In genomic region chr13:68616600-68617222, GRCh38 we compare ENCODE assay signal across 18 cellular contexts.
A peak's percentile ranks its signal among the peaks of the same experiment; 100 is the strongest.
DNase-seq lines count a peak whose midpoint lies in the region; ATAC-seq and TF ChIP-seq lines count a peak whose summit lies in the region.
"Had no signal": no experiment of that assay in that cellular context is flagged by ENCODE, and none has a peak within 500 bp of the region (broad histone marks: within the 10 kb centered on the region; RNA-seq: fewer than 3 reads in every experiment).

No MANE protein-coding gene starts in this region.

- no peak overlapping the region for H3K23ac ChIP-seq in neuronal stem cell (ENCODE audit: low read depth, low read length, poor library complexity)

- no peak overlapping the region for H3K14ac ChIP-seq in neuronal stem cell (ENCODE audit: low read length)

- H4K8ac ChIP-seq in neuronal stem cell (ENCODE audit: low read depth, low read length), result no peak overlapping the region

- DNase-seq in NCI-H510A (lab: John Stamatoyannopoulos, UW) (peak; percentile 1), NCI-H510A treated with DMSO at 0.1 percent for 48 hours (lab: John Stamatoyannopoulos, UW) (no peak), endodermal cell (peak; percentile 33), neuronal stem cell (ENCODE audit: low spot score) (no peak), GM23338 (ENCODE audit: low spot score) (no peak), NCI-H1417 (lab: John Stamatoyannopoulos, UW) (no peak)
- DNase-seq: 8988T; ACHN; C1 segment of cervical spinal cord; Calu3; CD4-positive, alpha-beta memory T cell; COR-L47; DMS53; DMS79 treated with DMSO at 0.1 percent for 48 hours; GF-D8; H7; HCEC 1CT had no signal

- H2AFZ ChIP-seq in neuronal stem cell (ENCODE audit: low read length), result no peak overlapping the region
- H2AFZ ChIP-seq in GM23338, result no peak overlapping the region

- no peak overlapping the region for H3K27ac ChIP-seq in endodermal cell (ENCODE audit: low read depth, low read length)
- H3K27ac ChIP-seq in neuronal stem cell (replicated peaks; ENCODE audit: low read length), result no peak overlapping the region
- no peak overlapping the region for H3K27ac ChIP-seq in GM23338 (ENCODE audit: low read depth)
- H3K27ac ChIP-seq: A549 had no signal

- no peak for ATAC-seq in GM23338
- ATAC-seq: A549 had no signal

- H3K27ac Mint-ChIP-seq in endodermal cell (no peak overlapping the region), GM23338 (no peak overlapping the region)
- H3K27ac Mint-ChIP-seq: CD4-positive, alpha-beta memory T cell had no signal

- H3K9me3 Mint-ChIP-seq in endodermal cell, result peaks cover 12% of the 10 kb centered on the region
- peaks cover 13% of the 10 kb centered on the region; the same call in 2 of the 3 replicates for H3K9me3 Mint-ChIP-seq in GM23338

- no peak overlapping the region for H2BK12ac ChIP-seq in neuronal stem cell (ENCODE audit: low read length)

- H3K18ac ChIP-seq in neuronal stem cell (ENCODE audit: low read length), result peak overlapping the region; percentile 38

- H4K91ac ChIP-seq in neuronal stem cell (ENCODE audit: low read depth, low read length, poor library complexity), result no peak overlapping the region

- H4K20me1 ChIP-seq in GM23338 (replicated peaks; ENCODE audit: insufficient read depth), result no peaks in the 10 kb centered on the region

- peak overlapping the region; percentile 66 for H2BK5ac ChIP-seq in neuronal stem cell (ENCODE audit: low read length)

- H3K4me3 ChIP-seq in endodermal cell (ENCODE audit: low read length) (no peak overlapping the region), neuronal stem cell (ENCODE audit: low read length in 2 of 2) (no peak overlapping the region), GM23338 (no peak overlapping the region)
- H3K4me3 ChIP-seq: A549 had no signal

- H3K36me3 ChIP-seq in endodermal cell (ENCODE audit: control insufficient read depth, insufficient read depth, low read length) (no peaks in the 10 kb centered on the region), neuronal stem cell (replicated peaks in 1 of 2; ENCODE audit: control insufficient read depth in 2 of 2, insufficient read depth in 2 of 2, low read length in 2 of 2) (peaks cover 0 to 4% of the 10 kb centered on the region in 2 donors), GM23338 (ENCODE audit: insufficient read depth) (no peaks in the 10 kb centered on the region)

- H3K9me3 ChIP-seq in endodermal cell (ENCODE audit: control insufficient read depth, low read length) (no peaks in the 10 kb centered on the region), neuronal stem cell (replicated peaks in 1 of 2; ENCODE audit: control insufficient read depth in 2 of 2, insufficient read depth in 1 of 2, low read depth in 1 of 2, low read length in 2 of 2) (peaks cover 0 to 3% of the 10 kb centered on the region in 2 donors)
- H3K9me3 ChIP-seq: A549 had no signal

- H3K4ac ChIP-seq in neuronal stem cell (ENCODE audit: low read length), result no peak overlapping the region

- H3K9ac ChIP-seq in endodermal cell (ENCODE audit: extremely low read depth, low read length, poor library complexity, severe bottlenecking) (no peak overlapping the region), neuronal stem cell (ENCODE audit: low read depth, low read length, poor library complexity) (no peak overlapping the region)

- H3F3A ChIP-seq in GM23338 (replicated peaks; ENCODE audit: low read depth), result no peaks in the 10 kb centered on the region

- H3K4me1 ChIP-seq in endodermal cell (ENCODE audit: control insufficient read depth, insufficient read depth, low read length) (no peaks in the 10 kb centered on the region), neuronal stem cell (ENCODE audit: control insufficient read depth in 2 of 2, insufficient read depth in 1 of 2, low read depth in 1 of 2, low read length in 2 of 2) (no peaks in the 10 kb centered on the region), GM23338 (ENCODE audit: insufficient read depth) (no peaks in the 10 kb centered on the region)
- H3K4me1 ChIP-seq: A549 had no signal

- WGBS in endodermal cell (ENCODE audit: insufficient coverage in 1 of 2, insufficient read length in 1 of 2), 2 experiments, result 89 to 94% methylated on average over 7 to 10 of the region's 10 CpGs
- WGBS in neuronal stem cell (ENCODE audit: extremely low coverage in 2 of 2, insufficient read length in 2 of 2, insufficient replicate concordance in 1 of 2), 2 donors, result no CpG with 5 or more reads among the region's 10 CpGs

- no peaks in the 10 kb centered on the region for H3K79me1 ChIP-seq in neuronal stem cell (ENCODE audit: low read depth, low read length)

- H3K4me1 Mint-ChIP-seq in endodermal cell (no peaks in the 10 kb centered on the region), GM23338 (no peaks in the 10 kb centered on the region)
- H3K4me1 Mint-ChIP-seq: CD4-positive, alpha-beta memory T cell had no signal

- H3K4me2 ChIP-seq in neuronal stem cell (ENCODE audit: insufficient read depth, low read length, poor library complexity, severe bottlenecking) (no peak overlapping the region), GM23338 (no peak overlapping the region)
- H3K4me2 ChIP-seq: A549 had no signal

- no peak overlapping the region for H2BK15ac ChIP-seq in neuronal stem cell (ENCODE audit: low read length)

- TF ChIP-seq CTCF in endodermal cell (conservative IDR thresholded peaks at IDR 0.05) (no peak), GM23338 (conservative IDR thresholded peaks at IDR 0.05; ENCODE audit: low read depth in 2 of 2) (no peak)

- H3K4me3 Mint-ChIP-seq in endodermal cell (no peak overlapping the region), GM23338 (no peak overlapping the region)
- H3K4me3 Mint-ChIP-seq: CD4-positive, alpha-beta memory T cell had no signal

- H3K27me3 ChIP-seq in endodermal cell (ENCODE audit: control insufficient read depth, insufficient read depth, low read length, poor library complexity, severe bottlenecking) (no peaks in the 10 kb centered on the region), neuronal stem cell (ENCODE audit: control insufficient read depth in 3 of 3, insufficient read depth in 3 of 3, low read depth in 1 of 3, low read length in 3 of 3) (no peaks in the 10 kb centered on the region), GM23338 (ENCODE audit: insufficient read depth) (no peaks in the 10 kb centered on the region)

- no peaks in the 10 kb centered on the region; the same call in 1 of the 2 replicates for H3K9me2 ChIP-seq in GM23338 (ENCODE audit: insufficient read depth)

- no peaks in the 10 kb centered on the region for H3K36me3 Mint-ChIP-seq in endodermal cell (ENCODE audit: low read depth)
- H3K36me3 Mint-ChIP-seq in GM23338 (ENCODE audit: low read depth), result peaks cover 8% of the 10 kb centered on the region; the same call in 2 of the 3 replicates
- H3K36me3 Mint-ChIP-seq: CD4-positive, alpha-beta memory T cell had no signal

- H2AK5ac ChIP-seq in neuronal stem cell (ENCODE audit: low read depth, low read length), result no peak overlapping the region

- H2BK120ac ChIP-seq in neuronal stem cell (ENCODE audit: low read depth, low read length), result no peak overlapping the region

- H3K79me2 ChIP-seq in GM23338 (replicated peaks; ENCODE audit: insufficient read depth), result no peaks in the 10 kb centered on the region

- H3K27me3 Mint-ChIP-seq in endodermal cell (ENCODE audit: insufficient read depth) (no peaks in the 10 kb centered on the region), GM23338 (ENCODE audit: insufficient read depth, low read depth, poor library complexity) (no peaks in the 10 kb centered on the region)
- H3K27me3 Mint-ChIP-seq: CD4-positive, alpha-beta memory T cell had no signal

TF ChIP-seq in GM23338, 12 proteins besides CTCF, POLR2A, EP300 and RAD21:
- TF ChIP-seq ETS1 (IDR thresholded peaks at IDR 0.05) (no peak), NANOG (IDR thresholded peaks at IDR 0.05; ENCODE audit: borderline replicate concordance) (no peak), EZH2 (IDR thresholded peaks at IDR 0.05; ENCODE audit: low read depth, unreplicated experiment) (no peak), EZH2phosphoT487 (IDR thresholded peaks at IDR 0.05; ENCODE audit: unreplicated experiment) (no peak)

Comparison
In these comparisons a context has a peak if more than half of its experiments do, and no peak if none do; other contexts are left out.
1. DNase-seq: peak in NCI-H510A (single experiment) and endodermal cell (single experiment); none in NCI-H510A treated with DMSO at 0.1 percent for 48 hours (single experiment), neuronal stem cell (single experiment), GM23338 (single experiment) and NCI-H1417 (0 of 3).